Comparison of ENCODE assay signal across 1 cellular context in genomic region chr13:98576215-98576945, GRCh38.
TF ChIP-seq lines count a peak whose summit lies in the region.

No MANE protein-coding gene starts in this region.

TF ChIP-seq in H1, 55 proteins besides CTCF, POLR2A, EP300 and RAD21 (continued from another document):
- TF ChIP-seq TBP (IDR thresholded peaks at IDR 0.05; ENCODE audit: low read depth, low read length) (no peak), ASH2L (IDR thresholded peaks at IDR 0.05; ENCODE audit: low read length) (peak; percentile 74), JUND (IDR thresholded peaks at IDR 0.05; ENCODE audit: low read length) (no peak), GTF2F1 (IDR thresholded peaks at IDR 0.05; ENCODE audit: borderline replicate concordance, low read depth, low read length) (no peak), KDM4A (IDR thresholded peaks at IDR 0.05; ENCODE audit: low read depth, low read length, severe bottlenecking) (peak; percentile 51), CBX5 (IDR thresholded peaks at IDR 0.05; ENCODE audit: low read depth, low read length) (no peak), SIN3A (conservative IDR thresholded peaks at IDR 0.05 in 1 of 2, IDR thresholded peaks at IDR 0.05 in 1 of 2; ENCODE audit: low read depth in 1 of 2, low read length in 2 of 2) (peak in 1 of 2 experiments; percentile 13; a peak in 1 of 4 replicates), NANOG (IDR thresholded peaks at IDR 0.05; ENCODE audit: insufficient read depth, low read depth, low read length, poor library complexity, severe bottlenecking) (no peak), TAF7 (optimal IDR thresholded peaks at IDR 0.05; ENCODE audit: borderline replicate concordance, low read depth, low read length) (peak; percentile 24), SP1 (IDR thresholded peaks at IDR 0.05; ENCODE audit: low read depth, low read length) (no peak), RBBP5 (IDR thresholded peaks at IDR 0.05; ENCODE audit: borderline replicate concordance, low read depth, low read length) (peak; percentile 56; the same call in 1 of the 2 replicates)
